Comparison of ENCODE assay signal across 12 cellular contexts in genomic region chr6:134821914-134822862, GRCh38.
DNase-seq lines count a peak whose midpoint lies in the region; ATAC-seq, FAIRE-seq and TF ChIP-seq lines count a peak whose summit lies in the region.
"Had no signal": no experiment of that assay in that cellular context is flagged by ENCODE, and none has a peak within 500 bp of the region (broad histone marks: within the 10 kb centered on the region; RNA-seq: fewer than 3 reads in every experiment).

No MANE protein-coding gene starts in this region.

- DNase-seq in GM19239 (ENCODE audit: insufficient read length, low spot score), result no peak
- DNase-seq in inferior parietal cortex (ENCODE audit: extremely low spot score), result peak; percentile 18
- DNase-seq in pons (ENCODE audit: low spot score), result peak; percentile 11
- DNase-seq in GM12891 (ENCODE audit: insufficient read length, low spot score), result no peak
- no peak for DNase-seq in NCI-H82 treated with DMSO at 0.1 percent for 48 hours (lab: John Stamatoyannopoulos, UW; ENCODE audit: unreplicated experiment)
- DNase-seq in posterior vena cava (ENCODE audit: low spot score), result no peak
- DNase-seq: activated CD4-positive, CD25-positive, alpha-beta regulatory T cell; DMS79; natural killer cell had no signal

- peak; percentile 26 for FAIRE-seq in GM19239 (lab: Jason Lieb, UNC)
- no peak for FAIRE-seq in GM12891 (lab: Jason Lieb, UNC)
- FAIRE-seq: bronchial epithelial cell had no signal

- TF ChIP-seq POLR2A in GM12891 (IDR thresholded peaks at IDR 0.05; ENCODE audit: low read depth, low read length), result no peak

- ATAC-seq in SK-N-SH treated with all-trans-retinoic acid at 6 μM for 48 hours, result peak; percentile 9; the same call in 2 of the 3 replicates
- no peak for ATAC-seq in GM21447 (IDR thresholded peaks at IDR 0.05; ENCODE audit: unreplicated experiment)

- intact Hi-C loops in posterior vena cava (cut with DNase I), result loop anchor here (5.0 to 10.0 kb wide), 3 partner anchors 63 to 660 kb away; no protein-coding TSS in a partner anchor

TF ChIP-seq in SK-N-SH treated with all-trans-retinoic acid at 6 μM for 48 hours, 23 proteins besides CTCF, POLR2A, EP300 and RAD21 (continues in another document):
- TF ChIP-seq ESRRG (CRISPR knock-in tag; IDR thresholded peaks at IDR 0.05) (no peak), TOX (CRISPR knock-in tag; IDR thresholded peaks at IDR 0.05; ENCODE audit: borderline replicate concordance) (no peak), CSDC2 (CRISPR knock-in tag; IDR thresholded peaks at IDR 0.05) (no peak), ZFP3 (CRISPR knock-in tag; IDR thresholded peaks at IDR 0.05) (no peak), ISL1 (CRISPR knock-in tag; IDR thresholded peaks at IDR 0.05) (no peak), TCF4 (CRISPR knock-in tag; IDR thresholded peaks at IDR 0.05; ENCODE audit: borderline replicate concordance) (no peak), PPARA (CRISPR knock-in tag; IDR thresholded peaks at IDR 0.05; ENCODE audit: borderline replicate concordance) (no peak), TSHZ2 (CRISPR knock-in tag; IDR thresholded peaks at IDR 0.05) (no peak), ZC3H10 (CRISPR knock-in tag; IDR thresholded peaks at IDR 0.05) (no peak), BACH2 (CRISPR knock-in tag; IDR thresholded peaks at IDR 0.05; ENCODE audit: borderline replicate concordance) (no peak), PATZ1 (CRISPR knock-in tag; IDR thresholded peaks at IDR 0.05; ENCODE audit: borderline replicate concordance) (no peak; the same call in 1 of the 2 replicates)

TF ChIP-seq in GM12891, 5 proteins besides CTCF, POLR2A, EP300 and RAD21:
- TF ChIP-seq POU2F2 (IDR thresholded peaks at IDR 0.05; ENCODE audit: low read depth, low read length) (no peak), SPI1 (IDR thresholded peaks at IDR 0.05; ENCODE audit: low read depth, low read length) (no peak), POLR2AphosphoS5 (IDR thresholded peaks at IDR 0.05; ENCODE audit: low read depth, low read length) (no peak), PAX5 (IDR thresholded peaks at IDR 0.05; ENCODE audit: insufficient read depth, low read length, severe bottlenecking) (no peak), TAF1 (IDR thresholded peaks at IDR 0.05; ENCODE audit: low read depth, low read length) (no peak)

Comparison
In these comparisons a context has a peak if more than half of its experiments do, and no peak if none do; other contexts are left out.
1. DNase-seq: peak in inferior parietal cortex (single experiment) and pons (single experiment); none in GM19239 (single experiment), GM12891 (single experiment), NCI-H82 treated with DMSO at 0.1 percent for 48 hours (single experiment) and posterior vena cava (single experiment).